ENCODE assay signal across 21 cellular contexts in genomic region chr2:1540481-1540880, GRCh38.
"Had no signal": no experiment of that assay in that cellular context is flagged by ENCODE, and none has a peak within 500 bp of the region (broad histone marks: within the 10 kb centered on the region; RNA-seq: fewer than 3 reads in every experiment).

No MANE protein-coding gene starts in this region.

- H3K4me1 Mint-ChIP-seq: memory B cell; stimulated activated effector memory CD8-positive, alpha-beta T cell treated with anti-CD3 and anti-CD28 coated beads, Interleukin-12 subunit alpha, Interleukin-12 subunit beta, amount 100 ng/mL, for 72 hours had no signal

- H3K27ac Mint-ChIP-seq: memory B cell; mesothelial cell of epicardium; natural killer cell treated with Interleukin-12 subunit alpha and Interleukin-12 subunit beta and Interleukin-15 and Interleukin-18, amount 100 ng/mL, for 72 hours; stimulated activated effector memory CD8-positive, alpha-beta T cell treated with anti-CD3 and anti-CD28 coated beads, Interleukin-12 subunit alpha, Interleukin-12 subunit beta, amount 100 ng/mL, for 72 hours; stimulated activated naive CD8-positive, alpha-beta T cell treated with anti-CD3 and anti-CD28 coated beads, Interleukin-15, Interleukin-2, amounts not matched to agents 100 ng/mL and 50 ng/mL, for 24 hours had no signal

- ATAC-seq: esophagus mucosa; lower lobe of right lung; natural killer cell treated with Interleukin-12 subunit alpha and Interleukin-12 subunit beta and Interleukin-15 and Interleukin-18, amount 100 ng/mL, for 72 hours; psoas muscle; right lobe of liver; stimulated activated effector memory CD8-positive, alpha-beta T cell treated with anti-CD3 and anti-CD28 coated beads, Interleukin-12 subunit alpha, Interleukin-12 subunit beta, amount 100 ng/mL, for 72 hours had no signal

- FAIRE-seq: endometrium, frontal cortex had no signal

- DNase-seq: effector memory CD4-positive, alpha-beta T cell; islet precursor cell; left ventricle myocardium inferior; lower lobe of right lung; psoas muscle; retina; right lobe of liver; stimulated activated CD4-positive, alpha-beta T cell treated with anti-CD3 and anti-CD28 coated beads, Interleukin-4, amount 100 ng/mL, for 1 hour; stimulated activated CD8-positive, alpha-beta memory T cell treated with anti-CD3 and anti-CD28 coated beads, Interleukin-4, amount 100 ng/mL, for 48 hours; upper lobe of left lung; uterus had no signal

- H3K9me3 Mint-ChIP-seq: mesothelial cell of epicardium; natural killer cell treated with Interleukin-12 subunit alpha and Interleukin-12 subunit beta and Interleukin-15 and Interleukin-18, amount 100 ng/mL, for 72 hours; stimulated activated effector memory CD8-positive, alpha-beta T cell treated with anti-CD3 and anti-CD28 coated beads, Interleukin-12 subunit alpha, Interleukin-12 subunit beta, amount 100 ng/mL, for 72 hours; stimulated activated naive CD8-positive, alpha-beta T cell treated with anti-CD3 and anti-CD28 coated beads, Interleukin-15, Interleukin-2, amounts not matched to agents 100 ng/mL and 50 ng/mL, for 24 hours had no signal

- H3K4me3 Mint-ChIP-seq: memory B cell; mesothelial cell of epicardium; natural killer cell treated with Interleukin-12 subunit alpha and Interleukin-12 subunit beta and Interleukin-15 and Interleukin-18, amount 100 ng/mL, for 72 hours; stimulated activated effector memory CD8-positive, alpha-beta T cell treated with anti-CD3 and anti-CD28 coated beads, Interleukin-12 subunit alpha, Interleukin-12 subunit beta, amount 100 ng/mL, for 72 hours; stimulated activated naive CD8-positive, alpha-beta T cell treated with anti-CD3 and anti-CD28 coated beads, Interleukin-15, Interleukin-2, amounts not matched to agents 100 ng/mL and 50 ng/mL, for 24 hours had no signal

- H3K36me3 Mint-ChIP-seq: mesothelial cell of epicardium; natural killer cell treated with Interleukin-12 subunit alpha and Interleukin-12 subunit beta and Interleukin-15 and Interleukin-18, amount 100 ng/mL, for 72 hours; stimulated activated effector memory CD8-positive, alpha-beta T cell treated with anti-CD3 and anti-CD28 coated beads, Interleukin-12 subunit alpha, Interleukin-12 subunit beta, amount 100 ng/mL, for 72 hours had no signal

- H3K27ac ChIP-seq: left ventricle myocardium inferior, lower lobe of right lung, psoas muscle, right lobe of liver, tibial artery, upper lobe of left lung, uterus had no signal

- H3K4me2 ChIP-seq: smooth muscle cell had no signal

- H3K4me3 ChIP-seq: left ventricle myocardium inferior, lower lobe of right lung, psoas muscle, right lobe of liver, smooth muscle cell, tibial artery, upper lobe of left lung, uterus had no signal

- H3K4me1 ChIP-seq: left ventricle myocardium inferior, lower lobe of right lung, psoas muscle, right lobe of liver, tibial artery, upper lobe of left lung, uterus had no signal

- H3K27me3 ChIP-seq: right lobe of liver, upper lobe of left lung, uterus had no signal

- H3K9me3 ChIP-seq: left ventricle myocardium inferior, lower lobe of right lung, psoas muscle, right lobe of liver, tibial artery, upper lobe of left lung, uterus had no signal

- H3K36me3 ChIP-seq: left ventricle myocardium inferior, lower lobe of right lung, right lobe of liver, tibial artery, upper lobe of left lung, uterus had no signal
